In the genomic region with DNA sequence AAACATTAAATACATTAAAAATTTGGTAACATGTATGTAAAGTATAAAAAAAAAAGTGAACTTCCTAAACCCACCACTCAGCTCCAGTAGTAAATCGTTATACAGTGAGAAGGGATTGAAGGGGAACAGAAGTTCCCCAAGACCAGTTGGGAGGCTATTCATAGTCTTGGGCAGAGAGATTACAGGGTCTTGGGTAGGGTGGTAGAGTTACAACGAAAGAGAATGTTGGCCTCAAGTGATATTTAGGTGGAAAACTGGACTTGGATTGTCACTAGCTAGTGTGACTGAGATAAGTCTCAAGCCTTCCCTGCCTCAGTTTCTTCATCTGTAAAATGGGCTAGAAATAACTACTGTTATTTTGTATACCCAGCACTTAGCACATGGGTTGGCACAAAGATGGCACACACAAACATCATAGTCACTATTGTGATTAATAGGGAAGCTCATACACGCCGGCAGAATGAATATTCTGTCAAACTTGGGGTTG, we compare ENCODE assay signal across 8 cellular contexts. TPM values are rescaled to one million over a fixed set of nuclear protein-coding genes. Genes with fewer than 3 reads are reported as not detected.
DNase-seq lines count a peak whose midpoint lies in the region; ATAC-seq and TF ChIP-seq lines count a peak whose summit lies in the region.

No MANE protein-coding gene starts in this region.

- intact Hi-C loops in Panc1 (cut with micrococcal nuclease; ENCODE audit: unreplicated experiment) = loop anchor here (5.0 kb wide), 1 partner anchor 60 kb away; the partner anchor contains the start of gene KLHL24
- intact Hi-C loops in esophagus muscularis mucosa (cut with DNase I) = loop anchor here (2.0 to 5.0 kb wide), 2 partner anchors 35 to 62 kb away; partner anchors contain the start of gene KLHL24
- intact Hi-C loops in prostate gland (cut with DNase I) = loop anchor here (5.0 kb wide), 1 partner anchor 60 kb away; the partner anchor contains the start of gene KLHL24

- no TSS peak for BruUV-seq in Panc1 (replicated peaks; lab: Mats Ljungman, UMichigan)

- no peak for TF ChIP-seq EP300 in esophagus muscularis mucosa (IDR thresholded peaks at IDR 0.05)

- H3K27me3 ChIP-seq in Panc1 (ENCODE audit: control insufficient read depth, insufficient read depth, low read length) = no peaks in the 10 kb centered on the region
- H3K27me3 ChIP-seq in esophagus muscularis mucosa = no peaks in the 10 kb centered on the region
- H3K27me3 ChIP-seq in prostate gland (replicated peaks; ENCODE audit: insufficient read depth) = no peaks in the 10 kb centered on the region

- CTCF ChIA-PET in GM10248 (lab: Yijun Ruan, JAX) = interaction anchor here (0.9 to 2.1 kb wide), 7 partner anchors 9 to 217 kb away, joined by 3 to 6 read pairs (median 3); no protein-coding TSS in a partner anchor
- CTCF ChIA-PET in Panc1 (lab: Charles Lee) = no interaction called here

- ATAC-seq in Panc1 (no peak), GM19452 (IDR thresholded peaks at IDR 0.05; ENCODE audit: unreplicated experiment) (no peak), GM21423 (IDR thresholded peaks at IDR 0.05; ENCODE audit: unreplicated experiment) (no peak)

- TF ChIP-seq CTCF in GM10248 (IDR thresholded peaks at IDR 0.05; ENCODE audit: control extremely low read depth, extremely low read depth, low read depth, missing control alignments) (no peak), Panc1 (IDR thresholded peaks at IDR 0.05) (no peak), esophagus muscularis mucosa (IDR thresholded peaks at IDR 0.05) (no peak), prostate gland (IDR thresholded peaks at IDR 0.05) (no peak)

- H3K36me3 ChIP-seq in Panc1 (ENCODE audit: control insufficient read depth, insufficient read depth, low read length) (peaks cover 3% of the 10 kb centered on the region; the same call in 1 of the 2 replicates), esophagus muscularis mucosa (peaks cover 0 to 4% (median 0%) of the 10 kb centered on the region in 4 donors), prostate gland (no peaks in the 10 kb centered on the region)

- WGBS in esophagus muscularis mucosa = 71% methylated on average over 2 of the region's 4 CpGs
- WGBS in prostate gland = 39% methylated on average over 4 of the region's 4 CpGs

- POLR2A ChIA-PET in GM10248 (lab: Yijun Ruan, JAX) (no interaction called here), Panc1 (lab: Charles Lee) (interaction anchor here (0.6 to 0.7 kb wide), 4 partner anchors 32 to 570 kb away, joined by 3 to 4 read pairs (median 4); no protein-coding TSS in a partner anchor)

- H3K4me3 ChIP-seq in Panc1 (ENCODE audit: low read depth in 2 of 2, low read length in 2 of 2) (peak overlapping the region; percentile 78 to 87), esophagus muscularis mucosa (peak overlapping the region; percentile 99 to 100 (median 100)), prostate gland (peak overlapping the region; percentile 86 to 96)

- TF ChIP-seq POLR2A in esophagus muscularis mucosa (IDR thresholded peaks at IDR 0.05; ENCODE audit: low read depth) (no peak), prostate gland (IDR thresholded peaks at IDR 0.05) (no peak)

- H3K9me3 ChIP-seq in Panc1 (ENCODE audit: control insufficient read depth, insufficient read depth, low read depth, low read length) = no peaks in the 10 kb centered on the region
- H3K9me3 ChIP-seq in esophagus muscularis mucosa = no peaks in the 10 kb centered on the region
- H3K9me3 ChIP-seq in prostate gland = no peaks in the 10 kb centered on the region

- peak; percentile 26 for DNase-seq in GM10248 (ENCODE audit: extremely low spot score)
- peak; percentile 22 for DNase-seq in Panc1 (ENCODE audit: low read depth, low spot score)
- no peak for DNase-seq in esophagus muscularis mucosa (ENCODE audit: extremely low spot score)
- DNase-seq in prostate gland (ENCODE audit: low spot score) = no peak
- DNase-seq in activated CD4-positive, CD25-positive, alpha-beta regulatory T cell (lab: John Stamatoyannopoulos, UW) = no peak
- no peak for DNase-seq in stimulated activated CD4-positive, alpha-beta T cell treated with anti-CD3 and anti-CD28 coated beads, Interleukin-1b, Interleukin-23, amount 100 ng/mL, for 48 hours

- in situ Hi-C loops in Panc1 (cut with HindIII; ENCODE audit: low pct_unique_long_range_greater_than_20kb, low sequenced_read_pairs) = no loop called here

- peaks cover 12% of the 10 kb centered on the region for H3K4me1 ChIP-seq in Panc1 (ENCODE audit: control insufficient read depth, insufficient read depth, low read length)
- H3K4me1 ChIP-seq in esophagus muscularis mucosa = peaks cover 15 to 42% (median 34%) of the 10 kb centered on the region in 4 donors
- peaks cover 5% of the 10 kb centered on the region for H3K4me1 ChIP-seq in prostate gland (replicated peaks)

- H3K27ac ChIP-seq in Panc1 (ENCODE audit: low read length) (peak overlapping the region; percentile 81), esophagus muscularis mucosa (replicated peaks in 1 of 4) (peak overlapping the region; percentile 97), prostate gland (peak overlapping the region; percentile 88)

RNA-seq across cellular contexts. Expression of gene YEATS2, which starts 0.4 kb away (rescaled TPM):
- total RNA-seq in Panc1 (2021; ENCODE audit: unreplicated experiment) (33.8 TPM), esophagus muscularis mucosa (10 to 100 TPM; 18.2 to 34.3 (median 29.5) TPM), prostate gland (10 to 100 TPM; 24.1 to 24.8 TPM)
- 38.0 TPM for polyA plus RNA-seq in Panc1 (2012; ENCODE audit: insufficient read length)

Comparison
In these comparisons a context has a peak if more than half of its experiments do, and no peak if none do; other contexts are left out.
1. DNase-seq: peak in GM10248 (single experiment) and Panc1 (single experiment); none in esophagus muscularis mucosa (single experiment), prostate gland (single experiment), activated CD4-positive, CD25-positive, alpha-beta regulatory T cell (0 of 4) and stimulated activated CD4-positive, alpha-beta T cell treated with anti-CD3 and anti-CD28 coated beads, Interleukin-1b, Interleukin-23, amount 100 ng/mL, for 48 hours (single experiment).
2. Peak in every context shown above with its lines, with median percentiles within 50 percentile points of each other: H3K27ac ChIP-seq and H3K4me3 ChIP-seq.